25 cellular contexts compared by ENCODE assay signal in the genomic region with DNA sequence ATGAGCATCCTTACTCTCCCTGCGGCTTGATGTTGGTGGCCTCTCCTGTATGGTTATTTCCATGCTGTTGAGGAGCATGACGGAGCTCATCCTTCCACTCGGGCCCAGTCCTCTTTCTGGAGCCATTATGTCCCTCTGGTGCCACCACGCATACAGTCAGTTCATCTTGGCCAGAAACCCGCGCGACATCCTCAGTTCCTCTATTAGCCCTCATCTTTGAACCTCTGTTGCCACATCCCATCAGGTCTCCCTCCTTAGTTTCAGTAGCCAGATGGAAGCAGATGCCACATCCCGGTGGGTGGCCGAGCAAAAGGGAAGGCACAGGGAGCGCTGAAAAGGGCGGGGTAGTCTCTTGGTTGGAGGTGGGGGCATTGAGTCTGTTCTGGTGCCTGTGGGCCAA. TPM values are rescaled to one million over a fixed set of nuclear protein-coding genes. Genes with fewer than 3 reads are reported as not detected.
"Had no signal": no experiment of that assay in that cellular context is flagged by ENCODE, and none has a peak within 500 bp of the region (broad histone marks: within the 10 kb centered on the region; RNA-seq: fewer than 3 reads in every experiment).

No MANE protein-coding gene starts in this region.

- ATAC-seq: esophagus mucosa; heart left ventricle; left colon; naive thymus-derived CD4-positive, alpha-beta T cell; upper lobe of right lung had no signal

- H3K4me3 Mint-ChIP-seq: neural crest cell; stimulated activated naive CD8-positive, alpha-beta T cell treated with anti-CD3 and anti-CD28 coated beads, Interleukin-15, Interleukin-2, amounts not matched to agents 100 ng/mL and 50 ng/mL, for 24 hours had no signal

- DNase-seq: effector memory CD4-positive, alpha-beta T cell; heart left ventricle; hippocampal formation; left colon; mesendoderm; small intestine; stimulated activated CD4-positive, alpha-beta T cell treated with anti-CD3 and anti-CD28 coated beads, Interleukin-2, amount 100 ng/mL, for 48 hours; testis; upper lobe of right lung had no signal

- H3K9me3 Mint-ChIP-seq: neural crest cell; stimulated activated naive CD8-positive, alpha-beta T cell treated with anti-CD3 and anti-CD28 coated beads, Interleukin-15, Interleukin-2, amounts not matched to agents 100 ng/mL and 50 ng/mL, for 24 hours had no signal

- H3K4me1 Mint-ChIP-seq: neural crest cell had no signal

- H3K27ac Mint-ChIP-seq: stimulated activated naive CD8-positive, alpha-beta T cell treated with anti-CD3 and anti-CD28 coated beads, Interleukin-15, Interleukin-2, amounts not matched to agents 100 ng/mL and 50 ng/mL, for 24 hours had no signal

- H3K36me3 Mint-ChIP-seq: naive thymus-derived CD4-positive, alpha-beta T cell had no signal

RNA-seq across cellular contexts. Expression of gene CXorf49, which starts 46.1 kb away (rescaled TPM):
- total RNA-seq: fibroblast of lung; frontal cortex; glomerular endothelial cell; heart left ventricle; left colon; liver; lung microvascular endothelial cell; naive thymus-derived CD4-positive, alpha-beta T cell; neural crest cell; ovary; posterior vena cava; right cardiac atrium; subcutaneous adipose tissue; tibial nerve; upper lobe of right lung; vagina had no signal

RNA-seq across cellular contexts. Expression of gene CXCR3, which starts 53.6 kb away (rescaled TPM):
- total RNA-seq: esophagus mucosa, fibroblast of lung, frontal cortex, glomerular endothelial cell, kidney epithelial cell, lung microvascular endothelial cell, neural crest cell, subcutaneous adipose tissue, tibial nerve, vagina had no signal
